Comparison of ENCODE assay signal across 8 cellular contexts in genomic region chr17:57946798-57947358, GRCh38. TPM values are rescaled to one million over a fixed set of nuclear protein-coding genes. Genes with fewer than 3 reads are reported as not detected.
A peak's percentile ranks its signal among the peaks of the same experiment; 100 is the strongest.
DNase-seq lines count a peak whose midpoint lies in the region; ATAC-seq, FAIRE-seq and TF ChIP-seq lines count a peak whose summit lies in the region.

No MANE protein-coding gene starts in this region.

- TF ChIP-seq RAD21 in GM12878 (IDR thresholded peaks at IDR 0.05; ENCODE audit: insufficient read depth, low read depth, low read length), result no peak

- H3K27ac ChIP-seq in GM12878 (ENCODE audit: control insufficient read depth, insufficient read depth), result no peak overlapping the region

- no peaks in the 10 kb centered on the region for H3K36me3 ChIP-seq in GM12878 (ENCODE audit: control insufficient read depth in 2 of 2, insufficient read depth in 2 of 2, low read length in 1 of 2)

- no peaks in the 10 kb centered on the region for H3K9me3 ChIP-seq in GM12878 (replicated peaks; ENCODE audit: control insufficient read depth, insufficient read depth, low read length)

- peak overlapping the region; percentile 28; the same call in 1 of the 2 replicates for H3K4me3 ChIP-seq in GM12878

- H3K27me3 ChIP-seq in GM12878 (replicated peaks in 1 of 2; ENCODE audit: control insufficient read depth in 2 of 2, insufficient read depth in 2 of 2, low read length in 1 of 2), result no peaks in the 10 kb centered on the region

- peak; percentile 69 for DNase-seq in DMS53 treated with DMSO at 0.1 percent for 48 hours (lab: John Stamatoyannopoulos, UW; ENCODE audit: unreplicated experiment)
- DNase-seq in OCI-M1 (lab: John Stamatoyannopoulos, UW), result peak; percentile 97
- peak; percentile 73 for DNase-seq in GM12878 (ENCODE audit: low read depth, low spot score)
- DNase-seq in stimulated activated effector memory CD8-positive, alpha-beta T cell treated with anti-CD3 and anti-CD28 coated beads, Interleukin-12 subunit alpha, Interleukin-12 subunit beta, amount 100 ng/mL, for 72 hours (ENCODE audit: low spot score in 2 of 2), result peak in 1 of 2 donors; percentile 55
- no peak for DNase-seq in D341Med (ENCODE audit: low spot score)

- no TSS peak for BruUV-seq in GM12878 (replicated peaks; lab: Mats Ljungman, UMichigan)

- H3K79me2 ChIP-seq in GM12878 (ENCODE audit: control insufficient read depth, insufficient read depth, low read length), result no peaks in the 10 kb centered on the region

- no peaks in the 10 kb centered on the region for H4K20me1 ChIP-seq in GM12878 (ENCODE audit: control insufficient read depth, insufficient read depth)

- H3K27ac Mint-ChIP-seq in stimulated activated effector memory CD8-positive, alpha-beta T cell treated with anti-CD3 and anti-CD28 coated beads, Interleukin-12 subunit alpha, Interleukin-12 subunit beta, amount 100 ng/mL, for 72 hours, result no peak overlapping the region

- in situ Hi-C loops in GM12878 (cut with MboI), result no loop called here

- TF ChIP-seq EP300 in GM12878 (IDR thresholded peaks at IDR 0.05; ENCODE audit: borderline replicate concordance in 1 of 2, control insufficient read depth in 1 of 2, low read depth in 2 of 2, low read length in 2 of 2), result no peak

- H3K4me1 Mint-ChIP-seq in stimulated activated effector memory CD8-positive, alpha-beta T cell treated with anti-CD3 and anti-CD28 coated beads, Interleukin-12 subunit alpha, Interleukin-12 subunit beta, amount 100 ng/mL, for 72 hours, result peaks cover 34% of the 10 kb centered on the region

- peak overlapping the region; percentile 53 for H3K4me3 Mint-ChIP-seq in stimulated activated effector memory CD8-positive, alpha-beta T cell treated with anti-CD3 and anti-CD28 coated beads, Interleukin-12 subunit alpha, Interleukin-12 subunit beta, amount 100 ng/mL, for 72 hours

- peak overlapping the region; percentile 57 for H3K4me2 ChIP-seq in GM12878 (ENCODE audit: control insufficient read depth, insufficient read depth)

- ATAC-seq in GM19452 (IDR thresholded peaks at IDR 0.05; ENCODE audit: unreplicated experiment), result peak; percentile 89
- peak; percentile 84 for ATAC-seq in HG03439 (IDR thresholded peaks at IDR 0.05; ENCODE audit: unreplicated experiment)
- peak; percentile 90 for ATAC-seq in GM12878
- ATAC-seq in stimulated activated effector memory CD8-positive, alpha-beta T cell treated with anti-CD3 and anti-CD28 coated beads, Interleukin-12 subunit alpha, Interleukin-12 subunit beta, amount 100 ng/mL, for 72 hours, result peak; percentile 86

- CTCF ChIA-PET in GM12878 (lab: Yijun Ruan, JAX), result interaction anchor here (0.6 to 8.1 kb wide), 22 partner anchors 8 to 729 kb away, joined by 3 to 77 read pairs (median 4); partner anchors contain the start of gene CUEDC1

- peaks cover 14% of the 10 kb centered on the region for H3K36me3 Mint-ChIP-seq in stimulated activated effector memory CD8-positive, alpha-beta T cell treated with anti-CD3 and anti-CD28 coated beads, Interleukin-12 subunit alpha, Interleukin-12 subunit beta, amount 100 ng/mL, for 72 hours

- POLR2A ChIA-PET in GM12878 (lab: Charles Lee), result interaction anchor here (0.6 to 4.8 kb wide), 9 partner anchors 8 to 610 kb away, joined by 3 to 51 read pairs (median 6); no protein-coding TSS in a partner anchor

- H2AFZ ChIP-seq in GM12878 (ENCODE audit: control insufficient read depth, low read depth, low read length), result no peak overlapping the region

- RAD21 ChIA-PET in GM12878 (lab: Charles Lee; ENCODE audit: unreplicated experiment), result interaction anchor here (0.6 to 9.4 kb wide), 19 partner anchors 9 to 398 kb away, joined by 3 to 100 read pairs (median 5); partner anchors contain the start of genes CUEDC1 and SRSF1

- SMC1A ChIA-PET in GM12878 (lab: Charles Lee; ENCODE audit: uncharacterized antibody, unreplicated experiment), result interaction anchor here (0.5 to 10.2 kb wide), 19 partner anchors 8 to 451 kb away, joined by 3 to 138 read pairs (median 5); partner anchors contain the start of genes CUEDC1, SRSF1 and VEZF1

- 0% methylated on average over 10 of the region's 10 CpGs for WGBS in GM12878 (ENCODE audit: insufficient coverage, insufficient replicate concordance, low lambda C conversion rate, missing lambda C conversion rate)

- FAIRE-seq in GM12878 (lab: Jason Lieb, UNC), result peak; percentile 89
- peak; percentile 5 for FAIRE-seq in islet of Langerhans (lab: Jason Lieb, UNC)

- intact Hi-C loops in GM12878 (cut with micrococcal nuclease; ENCODE audit: unreplicated experiment), result loop anchor here (2.0 to 5.0 kb wide), 2 partner anchors 40 to 44 kb away; partner anchors contain the start of gene VEZF1

- no peak for TF ChIP-seq POLR2A in GM12878 (IDR thresholded peaks at IDR 0.05; ENCODE audit: low read depth, low read length)

- no peak for TF ChIP-seq CTCF in GM12878 (IDR thresholded peaks at IDR 0.05 in 2 of 3, conservative IDR thresholded peaks at IDR 0.05 in 1 of 3; ENCODE audit: control insufficient read depth in 2 of 3, extremely low read depth in 1 of 3, insufficient read depth in 1 of 3, low read depth in 3 of 3, low read length in 3 of 3)

- no peaks in the 10 kb centered on the region for H3K9me3 Mint-ChIP-seq in stimulated activated effector memory CD8-positive, alpha-beta T cell treated with anti-CD3 and anti-CD28 coated beads, Interleukin-12 subunit alpha, Interleukin-12 subunit beta, amount 100 ng/mL, for 72 hours

- no peak overlapping the region for H3K9ac ChIP-seq in GM12878 (ENCODE audit: control insufficient read depth, insufficient read depth, low read length)

- peaks cover 54% of the 10 kb centered on the region for H3K4me1 ChIP-seq in GM12878 (ENCODE audit: control insufficient read depth, insufficient read depth, low read length)

TF ChIP-seq in GM12878, 131 proteins besides CTCF, POLR2A, EP300 and RAD21 (continues in another document):
- no peak for TF ChIP-seq NR2C1 (IDR thresholded peaks at IDR 0.05)
- TF ChIP-seq YY1 (IDR thresholded peaks at IDR 0.05; ENCODE audit: low read depth, low read length), result peak; percentile 13; the same call in 1 of the 2 replicates
- TF ChIP-seq HDGF (IDR thresholded peaks at IDR 0.05), result 0 out of 2 replicates have a peak, but pooled peaks have one; percentile 42
- no peak for TF ChIP-seq USF2 (IDR thresholded peaks at IDR 0.05; ENCODE audit: borderline replicate concordance, low read depth, low read length)
- TF ChIP-seq TAF1 (IDR thresholded peaks at IDR 0.05; ENCODE audit: borderline replicate concordance, low read depth, low read length), result 0 out of 2 replicates have a peak, but pooled peaks have one; percentile 19
- 0 out of 2 replicates have a peak, but pooled peaks have one; percentile 20 for TF ChIP-seq CBX5 (IDR thresholded peaks at IDR 0.05; ENCODE audit: low read depth)
- peak; percentile 96 for TF ChIP-seq EED (IDR thresholded peaks at IDR 0.05; ENCODE audit: low read depth)
- TF ChIP-seq KDM1A (IDR thresholded peaks at IDR 0.05; ENCODE audit: borderline replicate concordance), result no peak
- TF ChIP-seq GABPA (IDR thresholded peaks at IDR 0.05; ENCODE audit: low read depth), result no peak
- TF ChIP-seq IRF4 (IDR thresholded peaks at IDR 0.05; ENCODE audit: low read depth, low read length), result peak; percentile 81
- TF ChIP-seq NBN (IDR thresholded peaks at IDR 0.05), result no peak
- TF ChIP-seq IKZF1 (conservative IDR thresholded peaks at IDR 0.05), result peak; percentile 86
- TF ChIP-seq DPF2 (IDR thresholded peaks at IDR 0.05), result peak; percentile 45

RNA-seq across cellular contexts. Expression of gene CUEDC1, which starts 8.3 kb away (rescaled TPM):
- 2.4 and 2.9 TPM in 2 replicates for total RNA-seq in GM12878 (2013; cell fraction: nucleolus; rRNA removed)
- total RNA-seq in GM12878 (2014; rRNA removed) (2.7 and 2.9 TPM in 2 replicates), GM12878 (2014; rRNA removed; fragmentation: Illumina TruSeq; extraction: Trizol) (4.1 and 6.3 TPM in 2 replicates), GM12878 (2021) (6.6 and 7.4 TPM in 2 replicates)
- polyA plus RNA-seq in GM12878 (2011; ENCODE audit: low read depth), result 0.16 TPM
- polyA plus RNA-seq in GM12878 (2011; rRNA removed) (0.49 and 0.50 TPM in 2 replicates), GM12878 (2014; fragmentation: Illumina TruSeq; extraction: Trizol) (2.4 and 5.6 TPM in 2 replicates), GM12878 (2014; fragmentation: Nextera tagmentation; extraction: Ambion mirVana) (under 1 TPM; 0.24 to 0.80 TPM), GM12878 (2014; rRNA removed) (5.7 and 7.0 TPM in 2 replicates), GM12878 (2016; fragmentation: Nextera tagmentation; extraction: Ambion mirVana) (under 1 TPM; 0.55 to 0.71 TPM)
- polyA plus RNA-seq in GM12878 (2011; cell fraction: cytosol; rRNA removed), result 0.97 and 1.2 TPM in 2 replicates
- polyA plus RNA-seq in GM12878 (2011; cell fraction: nucleus; rRNA removed), result 3.0 and 4.4 TPM in 2 replicates
- 0.45 and 0.54 TPM in 2 replicates for polyA plus RNA-seq in GM12878 (2012)
- polyA minus RNA-seq in GM12878 (2011; rRNA and poly(A)+ RNA removed), result 0.22 and 0.72 TPM in 2 replicates
- 0.94 TPM in 1 of 2 replicates, not detected in the other for polyA minus RNA-seq in GM12878 (2011; cell fraction: cytosol; rRNA and poly(A)+ RNA removed)
- 0.97 and 1.1 TPM in 2 replicates for polyA minus RNA-seq in GM12878 (2011; cell fraction: nucleus; rRNA and poly(A)+ RNA removed)

RNA-seq across cellular contexts. Expression of gene VEZF1, which starts 41.2 kb away (rescaled TPM):
- 36.1 and 37.5 TPM in 2 replicates for total RNA-seq in GM12878 (2013; cell fraction: nucleolus; rRNA removed)
- total RNA-seq in GM12878 (2014; rRNA removed), result 22.4 and 25.0 TPM in 2 replicates
- 23.4 and 23.7 TPM in 2 replicates for total RNA-seq in GM12878 (2014; rRNA removed; fragmentation: Illumina TruSeq; extraction: Trizol)
- 22.9 and 25.7 TPM in 2 replicates for total RNA-seq in GM12878 (2021)
- polyA plus RNA-seq in GM12878 (2011; ENCODE audit: low read depth), result 9.9 TPM
- 26.2 and 27.1 TPM in 2 replicates for polyA plus RNA-seq in GM12878 (2011; rRNA removed)
- polyA plus RNA-seq in GM12878 (2011; cell fraction: cytosol; rRNA removed), result 18.8 and 20.1 TPM in 2 replicates
- polyA plus RNA-seq in GM12878 (2011; cell fraction: nucleus; rRNA removed), result 26.6 and 31.7 TPM in 2 replicates
- polyA plus RNA-seq in GM12878 (2012), result 14.5 and 15.0 TPM in 2 replicates
- polyA plus RNA-seq in GM12878 (2014; fragmentation: Illumina TruSeq; extraction: Trizol), result 28.2 and 32.4 TPM in 2 replicates
- polyA plus RNA-seq in GM12878 (2014; fragmentation: Nextera tagmentation; extraction: Ambion mirVana), result 10 to 100 TPM in 1 of 2 experiments, 1 to 10 TPM in 1; 9.5 to 11.7 TPM
- 13.7 and 15.1 TPM in 2 replicates for polyA plus RNA-seq in GM12878 (2014; rRNA removed)
- polyA plus RNA-seq in GM12878 (2016; fragmentation: Nextera tagmentation; extraction: Ambion mirVana), result 10 to 100 TPM; 14.8 to 18.2 TPM
- 39.4 and 50.4 TPM in 2 replicates for polyA minus RNA-seq in GM12878 (2011; rRNA and poly(A)+ RNA removed)
- 13.8 and 19.4 TPM in 2 replicates for polyA minus RNA-seq in GM12878 (2011; cell fraction: cytosol; rRNA and poly(A)+ RNA removed)
- 18.6 and 25.8 TPM in 2 replicates for polyA minus RNA-seq in GM12878 (2011; cell fraction: nucleus; rRNA and poly(A)+ RNA removed)
